ENCODE assay signal across 9 cellular contexts in genomic region chr7:72965186-72965975, GRCh38. TPM values are rescaled to one million over a fixed set of nuclear protein-coding genes. Genes with fewer than 3 reads are reported as not detected.
DNase-seq lines count a peak whose midpoint lies in the region; ATAC-seq and TF ChIP-seq lines count a peak whose summit lies in the region.
"Not testable (repeated sequence)": the region's sequence is repeated elsewhere in the genome, so short reads cannot be mapped to it uniquely, and the experiment has no call there.
"Had no signal": no experiment of that assay in that cellular context is flagged by ENCODE, and none has a peak within 500 bp of the region (broad histone marks: within the 10 kb centered on the region; RNA-seq: fewer than 3 reads in every experiment).

No MANE protein-coding gene starts in this region.

- not testable (repeated sequence) for H3K4me3 ChIP-seq in GM23338

- not testable (repeated sequence) for H3K36me3 Mint-ChIP-seq in GM23338 (ENCODE audit: low read depth); activated CD8-positive, alpha-beta T cell treated with anti-CD3 and anti-CD28 coated beads for 36 hours (ENCODE audit: low read depth); effector memory CD8-positive, alpha-beta T cell (ENCODE audit: insufficient read depth); naive B cell

- H3K27me3 ChIP-seq in GM23338 (ENCODE audit: insufficient read depth) = not testable (repeated sequence)

- H3K9me3 Mint-ChIP-seq in GM23338; activated CD8-positive, alpha-beta T cell treated with anti-CD3 and anti-CD28 coated beads for 36 hours; effector memory CD8-positive, alpha-beta T cell; naive B cell: not testable (repeated sequence)

- DNase-seq in GM23338 (ENCODE audit: low spot score); activated CD8-positive, alpha-beta T cell treated with anti-CD3 and anti-CD28 coated beads for 36 hours; effector memory CD8-positive, alpha-beta T cell; naive B cell: not testable (repeated sequence)

- not testable (repeated sequence) for H3K4me1 ChIP-seq in GM23338 (ENCODE audit: insufficient read depth)

- H4K20me1 ChIP-seq in GM23338 (replicated peaks; ENCODE audit: insufficient read depth) = not testable (repeated sequence)

- H3F3A ChIP-seq in GM23338 (replicated peaks; ENCODE audit: low read depth) = not testable (repeated sequence)

- H3K4me1 Mint-ChIP-seq in GM23338; activated CD8-positive, alpha-beta T cell treated with anti-CD3 and anti-CD28 coated beads for 36 hours (ENCODE audit: low read depth); effector memory CD8-positive, alpha-beta T cell (ENCODE audit: low read depth in 2 of 2); naive B cell: not testable (repeated sequence)

- TF ChIP-seq CTCF in GM23338 (conservative IDR thresholded peaks at IDR 0.05; ENCODE audit: low read depth in 2 of 2); activated CD8-positive, alpha-beta T cell treated with anti-CD3 and anti-CD28 coated beads for 36 hours (IDR thresholded peaks at IDR 0.05): not testable (repeated sequence)

- not testable (repeated sequence) for H3K9me2 ChIP-seq in GM23338 (ENCODE audit: insufficient read depth)

- not testable (repeated sequence) for H3K4me3 Mint-ChIP-seq in GM23338; activated CD8-positive, alpha-beta T cell treated with anti-CD3 and anti-CD28 coated beads for 36 hours; effector memory CD8-positive, alpha-beta T cell; naive B cell

- POLR2A ChIA-PET in activated CD8-positive, alpha-beta T cell treated with anti-CD3 and anti-CD28 coated beads for 36 hours (lab: Charles Lee) = not testable (repeated sequence)

- not testable (repeated sequence) for H3K27ac ChIP-seq in GM23338 (ENCODE audit: low read depth)

- not testable (repeated sequence) for H3K27ac Mint-ChIP-seq in GM23338; activated CD8-positive, alpha-beta T cell treated with anti-CD3 and anti-CD28 coated beads for 36 hours; effector memory CD8-positive, alpha-beta T cell; naive B cell

- CTCF ChIA-PET in activated CD8-positive, alpha-beta T cell treated with anti-CD3 and anti-CD28 coated beads for 36 hours (lab: Charles Lee) = not testable (repeated sequence)

- H2AFZ ChIP-seq in GM23338 = not testable (repeated sequence)

- H3K27me3 Mint-ChIP-seq in GM23338 (ENCODE audit: insufficient read depth, low read depth, poor library complexity); activated CD8-positive, alpha-beta T cell treated with anti-CD3 and anti-CD28 coated beads for 36 hours; effector memory CD8-positive, alpha-beta T cell; naive B cell: not testable (repeated sequence)

- ATAC-seq in GM18498 (IDR thresholded peaks at IDR 0.05; ENCODE audit: unreplicated experiment) (peak; percentile 54), GM19438 (IDR thresholded peaks at IDR 0.05; ENCODE audit: low read depth, unreplicated experiment) (peak; percentile 72), GM23338 (peak; percentile 80), HG03342 (IDR thresholded peaks at IDR 0.05; ENCODE audit: unreplicated experiment) (peak; percentile 66), naive B cell (ENCODE audit: low read depth in 2 of 2) (peak; percentile 71 to 72)
- peak; percentile 78 for ATAC-seq in activated CD8-positive, alpha-beta T cell treated with anti-CD3 and anti-CD28 coated beads for 36 hours
- ATAC-seq in effector memory CD8-positive, alpha-beta T cell (replicated peaks) = peak; percentile 83

- H3K4me2 ChIP-seq in GM23338 = not testable (repeated sequence)

- not testable (repeated sequence) for H3K79me2 ChIP-seq in GM23338 (replicated peaks; ENCODE audit: insufficient read depth)

- intact Hi-C loops in activated CD8-positive, alpha-beta T cell treated with anti-CD3 and anti-CD28 coated beads for 36 hours (cut with micrococcal nuclease) = not testable (repeated sequence)

- not testable (repeated sequence) for H3K36me3 ChIP-seq in GM23338 (ENCODE audit: insufficient read depth)

RNA-seq across cellular contexts. Expression of gene TRIM74, which starts 3.9 kb away (rescaled TPM):
- not detected in 2 replicates for total RNA-seq in GM23338 (2014; rRNA removed; shearing (Covaris generic))
- polyA plus RNA-seq in GM23338 (2016; fragmentation: Nextera tagmentation; extraction: Ambion mirVana) = not detected in 2 replicates
- total RNA-seq in activated CD8-positive, alpha-beta T cell treated with anti-CD3 and anti-CD28 coated beads for 36 hours = not detected
- under 1 TPM in 1 of 6 donors, not detected in 5; 0.31 TPM for polyA plus RNA-seq in naive B cell (ENCODE audit: low read depth in 6 of 6)
- polyA plus RNA-seq: BJ, H1 had no signal

RNA-seq across cellular contexts. Expression of gene POM121, which starts 40.5 kb away (rescaled TPM):
- total RNA-seq in GM23338 (2014; rRNA removed; shearing (Covaris generic)) = 37.1 and 39.8 TPM in 2 replicates
- polyA plus RNA-seq in GM23338 (2016; fragmentation: Nextera tagmentation; extraction: Ambion mirVana) (24.1 and 24.5 TPM in 2 replicates), naive B cell (ENCODE audit: low read depth in 6 of 6) (10 to 100 TPM in 4 of 6 donors, 1 to 10 TPM in 2; 4.6 to 18.8 (median 10.1) TPM)
- total RNA-seq in activated CD8-positive, alpha-beta T cell treated with anti-CD3 and anti-CD28 coated beads for 36 hours = 10 to 100 TPM; 72.6 to 73.6 TPM
